In genomic region chr12:124354400-124354799, GRCh38 we compare ENCODE assay signal across 20 cellular contexts. TPM values are rescaled to one million over a fixed set of nuclear protein-coding genes. Genes with fewer than 3 reads are reported as not detected.
DNase-seq lines count a peak whose midpoint lies in the region; ATAC-seq and TF ChIP-seq lines count a peak whose summit lies in the region.
"Had no signal": no experiment of that assay in that cellular context is flagged by ENCODE, and none has a peak within 500 bp of the region (broad histone marks: within the 10 kb centered on the region; RNA-seq: fewer than 3 reads in every experiment).

No MANE protein-coding gene starts in this region.

- ATAC-seq in stimulated activated effector memory CD8-positive, alpha-beta T cell treated with anti-CD3 and anti-CD28 coated beads, Interleukin-12 subunit alpha, Interleukin-12 subunit beta, amount 100 ng/mL, for 72 hours, result no peak
- no peak for ATAC-seq in HG03280 (IDR thresholded peaks at IDR 0.05; ENCODE audit: unreplicated experiment)
- ATAC-seq: GM23338, K562 had no signal

- peak overlapping the region; percentile 45 for H3K27ac Mint-ChIP-seq in stimulated activated effector memory CD8-positive, alpha-beta T cell treated with anti-CD3 and anti-CD28 coated beads, Interleukin-12 subunit alpha, Interleukin-12 subunit beta, amount 100 ng/mL, for 72 hours
- H3K27ac Mint-ChIP-seq: GM23338 had no signal

- DNase-seq in esophagus muscularis mucosa (ENCODE audit: extremely low spot score), result no peak
- DNase-seq in stimulated activated effector memory CD8-positive, alpha-beta T cell treated with anti-CD3 and anti-CD28 coated beads, Interleukin-12 subunit alpha, Interleukin-12 subunit beta, amount 100 ng/mL, for 72 hours (ENCODE audit: low spot score in 2 of 2), result no peak
- no peak for DNase-seq in nucleus accumbens (lab: John Stamatoyannopoulos, UW)
- DNase-seq in stimulated activated naive CD4-positive, alpha-beta T cell treated with Interleukin-2 at 50 U/mL for 16 hours (lab: John Stamatoyannopoulos, UW), result no peak
- DNase-seq: ACHN; BE2C; CD4-positive, alpha-beta memory T cell; DMS153; DMS79; GDM1; HCEC 1CT; IMR-90 had no signal

- no peak for TF ChIP-seq POLR2A in esophagus muscularis mucosa (IDR thresholded peaks at IDR 0.05; ENCODE audit: low read depth)

- TF ChIP-seq EP300 in esophagus muscularis mucosa (IDR thresholded peaks at IDR 0.05), result no peak

- H3K9me3 ChIP-seq in BLaER1 (no peaks in the 10 kb centered on the region), esophagus muscularis mucosa (no peaks in the 10 kb centered on the region)
- H3K9me3 ChIP-seq in BLaER1 treated with 17β-estradiol and CSF1 and Interleukin-3, amounts not matched to agents 10 nM and 100 nM (replicated peaks in 1 of 11), result no peaks in the 10 kb centered on the region
- H3K9me3 ChIP-seq: BE2C had no signal

- intact Hi-C loops in esophagus muscularis mucosa (cut with DNase I), result no loop called here

- H3K36me3 Mint-ChIP-seq in stimulated activated effector memory CD8-positive, alpha-beta T cell treated with anti-CD3 and anti-CD28 coated beads, Interleukin-12 subunit alpha, Interleukin-12 subunit beta, amount 100 ng/mL, for 72 hours, result peaks cover 81% of the 10 kb centered on the region

- peaks cover 73% of the 10 kb centered on the region for H4K20me1 ChIP-seq in BLaER1
- peaks cover 40 to 100% (median 76%) of the 10 kb centered on the region in 11 experiments for H4K20me1 ChIP-seq in BLaER1 treated with 17β-estradiol and CSF1 and Interleukin-3, amounts not matched to agents 10 nM and 100 nM

- no peaks in the 10 kb centered on the region for H3K9me3 Mint-ChIP-seq in stimulated activated effector memory CD8-positive, alpha-beta T cell treated with anti-CD3 and anti-CD28 coated beads, Interleukin-12 subunit alpha, Interleukin-12 subunit beta, amount 100 ng/mL, for 72 hours
- H3K9me3 Mint-ChIP-seq: CD14-positive monocyte; CD4-positive, alpha-beta memory T cell; GM23338 had no signal

- peak overlapping the region; percentile 52 for H3K27ac ChIP-seq in BLaER1
- H3K27ac ChIP-seq in BLaER1 treated with 17β-estradiol and CSF1 and Interleukin-3, amounts not matched to agents 10 nM and 100 nM, result 0 out of 22 replicates have a peak overlapping the region, but pooled peaks of 1 of the 11 experiments have one; percentile 22
- H3K27ac ChIP-seq in esophagus muscularis mucosa (replicated peaks in 1 of 4), result peak overlapping the region in 3 of 4 donors; percentile 1 to 28 (median 23)
- H3K27ac ChIP-seq: HL-60 had no signal

- H3K27me3 ChIP-seq in BLaER1 (no peaks in the 10 kb centered on the region), esophagus muscularis mucosa (no peaks in the 10 kb centered on the region)
- H3K27me3 ChIP-seq in BLaER1 treated with 17β-estradiol and CSF1 and Interleukin-3, amounts not matched to agents 10 nM and 100 nM, result no peaks in the 10 kb centered on the region
- H3K27me3 ChIP-seq: BE2C had no signal

- no peak overlapping the region for H3K4me3 Mint-ChIP-seq in stimulated activated effector memory CD8-positive, alpha-beta T cell treated with anti-CD3 and anti-CD28 coated beads, Interleukin-12 subunit alpha, Interleukin-12 subunit beta, amount 100 ng/mL, for 72 hours
- H3K4me3 Mint-ChIP-seq: CD14-positive monocyte; CD4-positive, alpha-beta memory T cell; GM23338 had no signal

- H3K4me1 Mint-ChIP-seq in stimulated activated effector memory CD8-positive, alpha-beta T cell treated with anti-CD3 and anti-CD28 coated beads, Interleukin-12 subunit alpha, Interleukin-12 subunit beta, amount 100 ng/mL, for 72 hours, result peaks cover 7% of the 10 kb centered on the region
- H3K4me1 Mint-ChIP-seq: GM23338 had no signal

- peak overlapping the region; percentile 75; the same call in 1 of the 2 replicates for H3K4me2 ChIP-seq in BLaER1
- H3K4me2 ChIP-seq in BLaER1 treated with 17β-estradiol and CSF1 and Interleukin-3, amounts not matched to agents 10 nM and 100 nM, result peak overlapping the region in 8 of 11 experiments; percentile 15 to 76 (median 68); a peak in 9 of 22 replicates
- H3K4me2 ChIP-seq: GM23338 had no signal

- TF ChIP-seq CTCF in esophagus muscularis mucosa (IDR thresholded peaks at IDR 0.05), result no peak

- H3K4me1 ChIP-seq in BLaER1 (peaks cover 77% of the 10 kb centered on the region), esophagus muscularis mucosa (peaks cover 21 to 40% (median 29%) of the 10 kb centered on the region in 4 donors)
- peaks cover 20 to 71% (median 50%) of the 10 kb centered on the region in 10 experiments for H3K4me1 ChIP-seq in BLaER1 treated with 17β-estradiol and CSF1 and Interleukin-3, amounts not matched to agents 10 nM and 100 nM

- no peak overlapping the region for H3K4me3 ChIP-seq in BLaER1
- H3K4me3 ChIP-seq in BLaER1 treated with 17β-estradiol and CSF1 and Interleukin-3, amounts not matched to agents 10 nM and 100 nM, result no peak overlapping the region
- no peak overlapping the region for H3K4me3 ChIP-seq in esophagus muscularis mucosa
- H3K4me3 ChIP-seq: GM23338, K562 had no signal

- H3K36me3 ChIP-seq in BLaER1 (peaks cover 99% of the 10 kb centered on the region), esophagus muscularis mucosa (peaks cover 67 to 98% (median 95%) of the 10 kb centered on the region in 4 donors)
- H3K36me3 ChIP-seq in BLaER1 treated with 17β-estradiol and CSF1 and Interleukin-3, amounts not matched to agents 10 nM and 100 nM, result peaks cover 82 to 100% (median 98%) of the 10 kb centered on the region in 11 experiments

- H3K9ac ChIP-seq in BLaER1, result 0 out of 2 replicates have a peak overlapping the region, but pooled peaks have one; percentile 19
- peak overlapping the region in 5 of 11 experiments; percentile 5 to 40 (median 23); a peak in 5 of 22 replicates for H3K9ac ChIP-seq in BLaER1 treated with 17β-estradiol and CSF1 and Interleukin-3, amounts not matched to agents 10 nM and 100 nM

- no CpG with 5 or more reads among the region's 13 CpGs for WGBS in esophagus muscularis mucosa

RNA-seq across cellular contexts. Expression of gene RFLNA, which starts 59.5 kb away (rescaled TPM):
- 1 to 10 TPM in 3 of 4 donors, under 1 TPM in 1; 0.63 to 2.2 (median 1.3) TPM for total RNA-seq in esophagus muscularis mucosa
- total RNA-seq: CD4-positive, alpha-beta memory T cell; HT1080; IMR-90; K562 had no signal
